Comparison of ENCODE assay signal across 19 cellular contexts in genomic region chr11:16346975-16347374, GRCh38. TPM values are rescaled to one million over a fixed set of nuclear protein-coding genes. Genes with fewer than 3 reads are reported as not detected.
DNase-seq lines count a peak whose midpoint lies in the region; TF ChIP-seq lines count a peak whose summit lies in the region.
"Had no signal": no experiment of that assay in that cellular context is flagged by ENCODE, and none has a peak within 500 bp of the region (broad histone marks: within the 10 kb centered on the region; RNA-seq: fewer than 3 reads in every experiment).

No MANE protein-coding gene starts in this region.

- H2BK120ac ChIP-seq in mesenchymal stem cell (ENCODE audit: low read depth, low read length): no peak overlapping the region

- H2AFZ ChIP-seq in mesenchymal stem cell (ENCODE audit: low read depth, low read length): no peak overlapping the region
- H2AFZ ChIP-seq: parathyroid adenoma had no signal

- no peak overlapping the region for H4K8ac ChIP-seq in mesenchymal stem cell (ENCODE audit: low read length)

- H3K9me3 ChIP-seq in mesenchymal stem cell (ENCODE audit: control insufficient read depth, low read length) (no peaks in the 10 kb centered on the region), MG63 (no peaks in the 10 kb centered on the region)
- H3K9me3 ChIP-seq: adrenal gland, vagina had no signal

- no peaks in the 10 kb centered on the region for H3K9me3 Mint-ChIP-seq in chondrocyte (ENCODE audit: low read depth)
- H3K9me3 Mint-ChIP-seq: activated CD8-positive, alpha-beta T cell treated with anti-CD3 and anti-CD28 coated beads for 36 hours had no signal

- no peak overlapping the region for H2BK12ac ChIP-seq in mesenchymal stem cell (ENCODE audit: low read length in 2 of 2)

- no peak overlapping the region for H3K27ac ChIP-seq in mesenchymal stem cell (ENCODE audit: low read length, poor library complexity, severe bottlenecking)
- H3K27ac ChIP-seq: adrenal gland, parathyroid adenoma, vagina, VCaP had no signal

- H3K23ac ChIP-seq in mesenchymal stem cell (ENCODE audit: low read length in 2 of 2): no peak overlapping the region

- no peak overlapping the region for H3K4me2 ChIP-seq in mesenchymal stem cell (ENCODE audit: low read length, poor library complexity, severe bottlenecking)

- H3K14ac ChIP-seq in mesenchymal stem cell (ENCODE audit: low read length in 2 of 2): no peak overlapping the region

- no peaks in the 10 kb centered on the region for H3K36me3 Mint-ChIP-seq in chondrocyte (ENCODE audit: low read depth)

- H3K4ac ChIP-seq in mesenchymal stem cell (ENCODE audit: low read depth in 1 of 2, low read length in 2 of 2): no peak overlapping the region

- no peak for TF ChIP-seq CTCF in chondrocyte (IDR thresholded peaks at IDR 0.05)

- H3K4me1 ChIP-seq in mesenchymal stem cell (ENCODE audit: control insufficient read depth, insufficient read depth, low read depth, low read length): no peaks in the 10 kb centered on the region
- H3K4me1 ChIP-seq: adrenal gland, parathyroid adenoma, vagina had no signal

- DNase-seq in EL (peak; percentile 57), NCI-H69 (lab: John Stamatoyannopoulos, UW) (peak; percentile 82), chondrocyte (ENCODE audit: low spot score) (no peak), mesenchymal stem cell (peak; percentile 42), HuH-7 (ENCODE audit: low spot score) (no peak), MG63 (no peak), DMS79 (lab: John Stamatoyannopoulos, UW) (no peak)
- DNase-seq in stimulated activated CD4-positive, alpha-beta T cell treated with anti-CD3 and anti-CD28 coated beads, Interleukin-4, amount 100 ng/mL, for 24 hours: no peak
- DNase-seq: activated CD8-positive, alpha-beta T cell treated with anti-CD3 and anti-CD28 coated beads for 36 hours; activated T-cell treated with anti-CD3 and anti-CD28 coated beads, Interleukin-2, amount 50 U/mL, for 72 hours; adrenal gland; COR-L47; glutamatergic neuron; Kasumi-1; NCI-H2029 treated with DMSO at 0.1 percent for 48 hours; NCI-H526 had no signal

- no peak overlapping the region for H2BK5ac ChIP-seq in mesenchymal stem cell (ENCODE audit: low read depth, low read length, poor library complexity, severe bottlenecking)

- no peaks in the 10 kb centered on the region for H3K27me3 ChIP-seq in mesenchymal stem cell (ENCODE audit: control insufficient read depth in 1 of 2, insufficient read depth in 1 of 2, low read length in 2 of 2)
- H3K27me3 ChIP-seq in MG63: no peaks in the 10 kb centered on the region
- H3K27me3 ChIP-seq: adrenal gland, vagina had no signal

- H3K27ac Mint-ChIP-seq in chondrocyte (ENCODE audit: unreplicated experiment): peak overlapping the region; percentile 71
- H3K27ac Mint-ChIP-seq: activated CD8-positive, alpha-beta T cell treated with anti-CD3 and anti-CD28 coated beads for 36 hours; activated T-cell treated with anti-CD3 and anti-CD28 coated beads, Interleukin-2, amount 50 U/mL, for 72 hours had no signal

- H3K9ac ChIP-seq in mesenchymal stem cell (ENCODE audit: low read length): no peak overlapping the region
- H3K9ac ChIP-seq: parathyroid adenoma had no signal

- WGBS in mesenchymal stem cell: no CpG with 5 or more reads among the region's 1 CpG

- no peaks in the 10 kb centered on the region for H3K36me3 ChIP-seq in mesenchymal stem cell (ENCODE audit: control insufficient read depth in 1 of 2, insufficient read depth in 2 of 2, low read depth in 1 of 2, low read length in 2 of 2)
- no peaks in the 10 kb centered on the region for H3K36me3 ChIP-seq in MG63
- H3K36me3 ChIP-seq: adrenal gland, vagina had no signal

- no peak overlapping the region for H2BK15ac ChIP-seq in mesenchymal stem cell (ENCODE audit: low read depth, poor library complexity, severe bottlenecking)

- no peak overlapping the region for H3K18ac ChIP-seq in mesenchymal stem cell (ENCODE audit: low read depth in 1 of 2, low read length in 2 of 2)

- H3K4me1 Mint-ChIP-seq in chondrocyte (ENCODE audit: low read depth): peaks cover 33% of the 10 kb centered on the region

- H3K27me3 Mint-ChIP-seq in chondrocyte (ENCODE audit: low read depth): no peaks in the 10 kb centered on the region
- H3K27me3 Mint-ChIP-seq: activated CD8-positive, alpha-beta T cell treated with anti-CD3 and anti-CD28 coated beads for 36 hours had no signal

- no peak overlapping the region for H3K4me3 Mint-ChIP-seq in chondrocyte (ENCODE audit: unreplicated experiment)
- H3K4me3 Mint-ChIP-seq: activated CD8-positive, alpha-beta T cell treated with anti-CD3 and anti-CD28 coated beads for 36 hours; activated T-cell treated with anti-CD3 and anti-CD28 coated beads, Interleukin-2, amount 50 U/mL, for 72 hours had no signal

- no peak overlapping the region for H2AK5ac ChIP-seq in mesenchymal stem cell (ENCODE audit: low read length, severe bottlenecking)

- H3K79me1 ChIP-seq in mesenchymal stem cell (replicated peaks; ENCODE audit: low read length, poor library complexity, severe bottlenecking): peaks cover 7% of the 10 kb centered on the region

- H3K4me3 ChIP-seq in mesenchymal stem cell (ENCODE audit: insufficient read depth in 1 of 2, low read depth in 1 of 2, low read length in 2 of 2) (no peak overlapping the region), MG63 (no peak overlapping the region)
- H3K4me3 ChIP-seq: adrenal gland, vagina had no signal

- no peak overlapping the region for H4K91ac ChIP-seq in mesenchymal stem cell (ENCODE audit: low read length)

RNA-seq across cellular contexts. Expression of gene SOX6, which starts 9.4 kb away (rescaled TPM):
- 27.2 to 46.1 TPM (median 29.9 TPM) in 3 replicates for total RNA-seq in chondrocyte
- polyA plus RNA-seq in mesenchymal stem cell (2013, experiment 1 of 2): 9.2 TPM
- polyA plus RNA-seq in mesenchymal stem cell (2013, experiment 2 of 2): 8.5 TPM
- not detected in 2 replicates for total RNA-seq in MG63 (2014; rRNA removed; shearing (Covaris generic); ENCODE audit: low replicate concordance)

Comparison
In these comparisons a context has a peak if more than half of its experiments do, and no peak if none do; other contexts are left out.
1. DNase-seq: peak in EL (single experiment), NCI-H69 (single experiment) and mesenchymal stem cell (single experiment); none in chondrocyte (single experiment), HuH-7 (single experiment), stimulated activated CD4-positive, alpha-beta T cell treated with anti-CD3 and anti-CD28 coated beads, Interleukin-4, amount 100 ng/mL, for 24 hours (single experiment), MG63 (single experiment) and DMS79 (single experiment).
2. RNA of gene SOX6, which starts 9.4 kb away (total RNA-seq): 27.2 to 46.1 TPM in chondrocyte; not detected in MG63; every median in the first group is over 10 times any median in the second.